In genomic region chr2:207483477-207483876, GRCh38 we compare ENCODE assay signal across 21 cellular contexts. TPM values are rescaled to one million over a fixed set of nuclear protein-coding genes. Genes with fewer than 3 reads are reported as not detected.
DNase-seq lines count a peak whose midpoint lies in the region; ATAC-seq and TF ChIP-seq lines count a peak whose summit lies in the region.
"Had no signal": no experiment of that assay in that cellular context is flagged by ENCODE, and none has a peak within 500 bp of the region (broad histone marks: within the 10 kb centered on the region; RNA-seq: fewer than 3 reads in every experiment).

No MANE protein-coding gene starts in this region.

- no TSS peak for BruUV-seq in OCI-LY7 (replicated peaks; lab: Mats Ljungman, UMichigan)

- peak overlapping the region; percentile 10 for H3K4me2 ChIP-seq in osteoblast (ENCODE audit: insufficient read depth, low read length)
- H3K4me2 ChIP-seq in OCI-LY7 (ENCODE audit: low read length) = no peak overlapping the region

- POLR2A ChIA-PET in OCI-LY7 (lab: Charles Lee) = interaction anchor here (0.7 kb wide), 1 partner anchor 38 kb away, joined by 5 read pairs; no protein-coding TSS in a partner anchor

- H3K4me3 ChIP-seq in choroid plexus epithelial cell (ENCODE audit: low read depth, low read length) (no peak overlapping the region), osteoblast (ENCODE audit: insufficient read depth, low read length) (no peak overlapping the region), OCI-LY7 (ENCODE audit: low read depth, low read length, poor library complexity, severe bottlenecking) (no peak overlapping the region), Peyer's patch (no peak overlapping the region)
- H3K4me3 ChIP-seq: SJSA1, tibial nerve had no signal

- H3K27me3 ChIP-seq in osteoblast (ENCODE audit: insufficient read depth, low read length) (no peaks in the 10 kb centered on the region), Peyer's patch (no peaks in the 10 kb centered on the region)
- H3K27me3 ChIP-seq: SJSA1, tibial nerve had no signal

- no peak for ATAC-seq in HG02571 (IDR thresholded peaks at IDR 0.05; ENCODE audit: unreplicated experiment)
- ATAC-seq: activated CD8-positive, alpha-beta T cell treated with anti-CD3 and anti-CD28 coated beads for 36 hours; natural killer cell treated with Interleukin-12 subunit alpha and Interleukin-12 subunit beta and Interleukin-15 and Interleukin-18, amount 100 ng/mL, for 72 hours had no signal

- TF ChIP-seq CTCF in choroid plexus epithelial cell (conservative IDR thresholded peaks at IDR 0.05; ENCODE audit: low read depth, low read length) (no peak), osteoblast (IDR thresholded peaks at IDR 0.05; ENCODE audit: extremely low read depth, low read depth, low read length) (no peak), OCI-LY7 (conservative IDR thresholded peaks at IDR 0.05; ENCODE audit: low read length) (no peak), Peyer's patch (IDR thresholded peaks at IDR 0.05) (no peak)

- intact Hi-C loops in OCI-LY7 (cut with micrococcal nuclease; ENCODE audit: unreplicated experiment) = no loop called here

- DNase-seq in Ammon's horn (ENCODE audit: low spot score) (peak; percentile 1), HS-5 (ENCODE audit: low read depth) (peak; percentile 83), choroid plexus epithelial cell (ENCODE audit: low read depth) (peak; percentile 64), osteoblast (ENCODE audit: insufficient read length, low spot score, missing footprints) (no peak), OCI-LY7 (ENCODE audit: low spot score) (no peak), Peyer's patch (no peak)
- no peak for DNase-seq in activated effector memory CD4-positive, alpha-beta T cell treated with anti-CD3 and anti-CD28 coated beads, Interleukin-2, amount 50 U/mL, for 16 hours
- DNase-seq: activated CD8-positive, alpha-beta T cell treated with anti-CD3 and anti-CD28 coated beads for 36 hours; activated T-cell treated with anti-CD3 and anti-CD28 coated beads, Interleukin-2, amount 50 U/mL, for 24 hours; AML-193; COR-L47; hypothalamus; mesenchymal stem cell; NCI-H1436; NCI-H774; stimulated activated naive CD4-positive, alpha-beta T cell had no signal

- H3K9me2 ChIP-seq in OCI-LY7 (ENCODE audit: insufficient read depth, low read length) = no peaks in the 10 kb centered on the region

- no peaks in the 10 kb centered on the region for H3K79me2 ChIP-seq in osteoblast (ENCODE audit: insufficient read depth, low read length)
- H3K79me2 ChIP-seq in OCI-LY7 (ENCODE audit: insufficient read depth, low read depth, low read length) = no peaks in the 10 kb centered on the region

- H3K4me1 ChIP-seq in osteoblast (ENCODE audit: insufficient read depth, low read length) (peaks cover 46% of the 10 kb centered on the region), OCI-LY7 (ENCODE audit: insufficient read depth, low read length, poor library complexity, severe bottlenecking) (no peaks in the 10 kb centered on the region), Peyer's patch (no peaks in the 10 kb centered on the region)

- no peaks in the 10 kb centered on the region for H3K9me3 ChIP-seq in osteoblast (ENCODE audit: low read depth, low read length)
- no peaks in the 10 kb centered on the region for H3K9me3 ChIP-seq in OCI-LY7 (ENCODE audit: low read length)
- no peaks in the 10 kb centered on the region for H3K9me3 ChIP-seq in Peyer's patch
- H3K9me3 ChIP-seq: SJSA1, tibial nerve had no signal

- H2AFZ ChIP-seq in osteoblast (ENCODE audit: low read length) = no peak overlapping the region
- no peak overlapping the region for H2AFZ ChIP-seq in OCI-LY7 (ENCODE audit: low read length)

- H4K20me1 ChIP-seq in osteoblast (ENCODE audit: insufficient read depth, low read length) = no peaks in the 10 kb centered on the region
- no peaks in the 10 kb centered on the region for H4K20me1 ChIP-seq in OCI-LY7 (ENCODE audit: insufficient read depth, low read length)

- CTCF ChIA-PET in OCI-LY7 (lab: Charles Lee; ENCODE audit: unreplicated experiment) = no interaction called here

- TF ChIP-seq POLR2A in Peyer's patch (IDR thresholded peaks at IDR 0.05) = no peak

- no peaks in the 10 kb centered on the region for H3K36me3 ChIP-seq in osteoblast (ENCODE audit: insufficient read depth, low read length)
- H3K36me3 ChIP-seq in OCI-LY7 (ENCODE audit: insufficient read depth, low read length) = no peaks in the 10 kb centered on the region
- H3K36me3 ChIP-seq in Peyer's patch = no peaks in the 10 kb centered on the region
- H3K36me3 ChIP-seq: SJSA1, tibial nerve had no signal

- H3K27ac ChIP-seq in osteoblast (ENCODE audit: low read depth, low read length) (peak overlapping the region; percentile 80), OCI-LY7 (ENCODE audit: low read depth, low read length, poor library complexity, severe bottlenecking) (no peak overlapping the region), Peyer's patch (no peak overlapping the region)
- H3K27ac ChIP-seq: SJSA1, tibial nerve, VCaP had no signal

RNA-seq across cellular contexts. Expression of gene CREB1, which starts 46.3 kb away (rescaled TPM):
- total RNA-seq in osteoblast (32.1 and 38.4 TPM in 2 replicates), OCI-LY7 (2022) (84.9 and 98.5 TPM in 2 replicates), Peyer's patch (10 to 100 TPM; 27.9 to 97.4 (median 54.6) TPM)
- 40.3 and 54.3 TPM in 2 replicates for total RNA-seq in OCI-LY7 (2014; rRNA removed; shearing (Covaris generic))

Comparison
In these comparisons a context has a peak if more than half of its experiments do, and no peak if none do; other contexts are left out.
1. DNase-seq: peak in Ammon's horn (single experiment), HS-5 (single experiment) and choroid plexus epithelial cell (single experiment); none in osteoblast (single experiment), OCI-LY7 (single experiment), activated effector memory CD4-positive, alpha-beta T cell treated with anti-CD3 and anti-CD28 coated beads, Interleukin-2, amount 50 U/mL, for 16 hours (single experiment) and Peyer's patch (0 of 3).